In the genomic region with DNA sequence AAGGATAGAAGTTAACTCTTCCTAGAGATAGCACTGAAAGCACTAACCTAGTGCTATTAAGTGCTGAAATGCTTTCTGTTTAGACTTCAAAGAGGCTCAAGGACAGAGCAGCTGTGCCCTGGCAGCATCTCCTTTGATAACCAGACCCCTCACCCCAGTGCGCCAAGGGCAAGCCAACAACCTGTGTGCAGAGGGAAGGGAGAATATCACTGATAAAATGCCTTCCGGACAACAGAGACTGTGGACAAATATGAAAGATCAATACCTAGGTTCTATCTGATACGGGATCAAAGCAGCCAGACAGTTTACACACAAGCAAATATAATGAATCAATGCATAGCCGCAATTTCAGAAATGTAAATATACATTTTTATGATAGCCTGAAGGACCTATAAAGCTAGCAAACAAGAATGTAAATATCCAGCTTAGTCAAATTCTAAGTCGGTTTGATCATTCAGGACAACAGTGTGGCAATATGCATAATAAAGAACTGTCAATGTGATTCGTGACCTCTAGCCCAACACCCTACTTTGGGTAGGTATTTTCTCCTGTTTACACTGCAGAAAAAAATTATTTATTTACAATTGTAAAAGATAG, we compare ENCODE assay signal across 1 cellular context.
A peak's percentile ranks its signal among the peaks of the same experiment; 100 is the strongest.
TF ChIP-seq lines count a peak whose summit lies in the region.

No MANE protein-coding gene starts in this region.

TF ChIP-seq in HepG2, 621 proteins besides CTCF, POLR2A, EP300 and RAD21 (continued from another document and continues in another):
- TF ChIP-seq, protein P1, sequence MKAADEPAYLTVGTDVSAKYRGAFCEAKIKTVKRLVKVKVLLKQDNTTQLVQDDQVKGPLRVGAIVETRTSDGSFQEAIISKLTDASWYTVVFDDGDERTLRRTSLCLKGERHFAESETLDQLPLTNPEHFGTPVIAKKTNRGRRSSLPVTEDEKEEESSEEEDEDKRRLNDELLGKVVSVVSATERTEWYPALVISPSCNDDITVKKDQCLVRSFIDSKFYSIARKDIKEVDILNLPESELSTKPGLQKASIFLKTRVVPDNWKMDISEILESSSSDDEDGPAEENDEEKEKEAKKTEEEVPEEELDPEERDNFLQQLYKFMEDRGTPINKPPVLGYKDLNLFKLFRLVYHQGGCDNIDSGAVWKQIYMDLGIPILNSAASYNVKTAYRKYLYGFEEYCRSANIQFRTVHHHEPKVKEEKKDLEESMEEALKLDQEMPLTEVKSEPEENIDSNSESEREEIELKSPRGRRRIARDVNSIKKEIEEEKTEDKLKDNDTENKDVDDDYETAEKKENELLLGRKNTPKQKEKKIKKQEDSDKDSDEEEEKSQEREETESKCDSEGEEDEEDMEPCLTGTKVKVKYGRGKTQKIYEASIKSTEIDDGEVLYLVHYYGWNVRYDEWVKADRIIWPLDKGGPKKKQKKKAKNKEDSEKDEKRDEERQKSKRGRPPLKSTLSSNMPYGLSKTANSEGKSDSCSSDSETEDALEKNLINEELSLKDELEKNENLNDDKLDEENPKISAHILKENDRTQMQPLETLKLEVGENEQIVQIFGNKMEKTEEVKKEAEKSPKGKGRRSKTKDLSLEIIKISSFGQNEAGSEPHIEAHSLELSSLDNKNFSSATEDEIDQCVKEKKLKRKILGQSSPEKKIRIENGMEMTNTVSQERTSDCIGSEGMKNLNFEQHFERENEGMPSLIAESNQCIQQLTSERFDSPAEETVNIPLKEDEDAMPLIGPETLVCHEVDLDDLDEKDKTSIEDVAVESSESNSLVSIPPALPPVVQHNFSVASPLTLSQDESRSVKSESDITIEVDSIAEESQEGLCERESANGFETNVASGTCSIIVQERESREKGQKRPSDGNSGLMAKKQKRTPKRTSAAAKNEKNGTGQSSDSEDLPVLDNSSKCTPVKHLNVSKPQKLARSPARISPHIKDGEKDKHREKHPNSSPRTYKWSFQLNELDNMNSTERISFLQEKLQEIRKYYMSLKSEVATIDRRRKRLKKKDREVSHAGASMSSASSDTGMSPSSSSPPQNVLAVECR (CRISPR knock-in tag; IDR thresholded peaks at IDR 0.05; ENCODE audit: borderline replicate concordance) = peak; percentile 69; the same call in 1 of the 2 replicates
- peak; percentile 89 for TF ChIP-seq ZMYM4 (CRISPR knock-in tag; IDR thresholded peaks at IDR 0.05)
- peak; percentile 97 for TF ChIP-seq ZNF841 (CRISPR knock-in tag; IDR thresholded peaks at IDR 0.05; ENCODE audit: borderline replicate concordance)
- TF ChIP-seq, protein P2, sequence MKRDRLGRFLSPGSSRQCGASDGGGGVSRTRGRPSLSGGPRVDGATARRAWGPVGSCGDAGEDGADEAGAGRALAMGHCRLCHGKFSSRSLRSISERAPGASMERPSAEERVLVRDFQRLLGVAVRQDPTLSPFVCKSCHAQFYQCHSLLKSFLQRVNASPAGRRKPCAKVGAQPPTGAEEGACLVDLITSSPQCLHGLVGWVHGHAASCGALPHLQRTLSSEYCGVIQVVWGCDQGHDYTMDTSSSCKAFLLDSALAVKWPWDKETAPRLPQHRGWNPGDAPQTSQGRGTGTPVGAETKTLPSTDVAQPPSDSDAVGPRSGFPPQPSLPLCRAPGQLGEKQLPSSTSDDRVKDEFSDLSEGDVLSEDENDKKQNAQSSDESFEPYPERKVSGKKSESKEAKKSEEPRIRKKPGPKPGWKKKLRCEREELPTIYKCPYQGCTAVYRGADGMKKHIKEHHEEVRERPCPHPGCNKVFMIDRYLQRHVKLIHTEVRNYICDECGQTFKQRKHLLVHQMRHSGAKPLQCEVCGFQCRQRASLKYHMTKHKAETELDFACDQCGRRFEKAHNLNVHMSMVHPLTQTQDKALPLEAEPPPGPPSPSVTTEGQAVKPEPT (CRISPR knock-in tag; IDR thresholded peaks at IDR 0.05; ENCODE audit: low read depth) = no peak; the same call in 1 of the 2 replicates
- TF ChIP-seq, protein P3, sequence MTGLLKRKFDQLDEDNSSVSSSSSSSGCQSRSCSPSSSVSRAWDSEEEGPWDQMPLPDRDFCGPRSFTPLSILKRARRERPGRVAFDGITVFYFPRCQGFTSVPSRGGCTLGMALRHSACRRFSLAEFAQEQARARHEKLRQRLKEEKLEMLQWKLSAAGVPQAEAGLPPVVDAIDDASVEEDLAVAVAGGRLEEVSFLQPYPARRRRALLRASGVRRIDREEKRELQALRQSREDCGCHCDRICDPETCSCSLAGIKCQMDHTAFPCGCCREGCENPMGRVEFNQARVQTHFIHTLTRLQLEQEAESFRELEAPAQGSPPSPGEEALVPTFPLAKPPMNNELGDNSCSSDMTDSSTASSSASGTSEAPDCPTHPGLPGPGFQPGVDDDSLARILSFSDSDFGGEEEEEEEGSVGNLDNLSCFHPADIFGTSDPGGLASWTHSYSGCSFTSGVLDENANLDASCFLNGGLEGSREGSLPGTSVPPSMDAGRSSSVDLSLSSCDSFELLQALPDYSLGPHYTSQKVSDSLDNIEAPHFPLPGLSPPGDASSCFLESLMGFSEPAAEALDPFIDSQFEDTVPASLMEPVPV (CRISPR knock-in tag; IDR thresholded peaks at IDR 0.05) = peak; percentile 97
- no peak for TF ChIP-seq BCLAF1 (IDR thresholded peaks at IDR 0.05)
- peak; percentile 100 for TF ChIP-seq HMG20B (CRISPR knock-in tag; conservative IDR thresholded peaks at IDR 0.05)
- TF ChIP-seq ZNF550 (CRISPR knock-in tag; IDR thresholded peaks at IDR 0.05; ENCODE audit: borderline replicate concordance) = no peak
- no peak; the same call in 1 of the 2 replicates for TF ChIP-seq KMT2A (CRISPR knock-in tag; IDR thresholded peaks at IDR 0.05)
- peak; percentile 100 for TF ChIP-seq RXRA (CRISPR knock-in tag; IDR thresholded peaks at IDR 0.05)
- peak; percentile 72 for TF ChIP-seq CCDC6 (CRISPR knock-in tag; IDR thresholded peaks at IDR 0.05)
- TF ChIP-seq HDAC1 (CRISPR knock-in tag; IDR thresholded peaks at IDR 0.05) = peak; percentile 99
- peak; percentile 100 for TF ChIP-seq RARA (CRISPR knock-in tag; IDR thresholded peaks at IDR 0.05)
- TF ChIP-seq CHD2 (IDR thresholded peaks at IDR 0.05; ENCODE audit: low read depth, low read length) = peak; percentile 60; the same call in 1 of the 2 replicates
- TF ChIP-seq HCFC1 (IDR thresholded peaks at IDR 0.05; ENCODE audit: low read depth, low read length) = no peak
- TF ChIP-seq ZNF383 (CRISPR knock-in tag; IDR thresholded peaks at IDR 0.05; ENCODE audit: borderline replicate concordance) = no peak
- TF ChIP-seq ZNF160 (CRISPR knock-in tag; IDR thresholded peaks at IDR 0.05) = peak; percentile 82
- TF ChIP-seq ZNF629 (CRISPR knock-in tag; conservative IDR thresholded peaks at IDR 0.05) = peak; percentile 56
- TF ChIP-seq, protein P4, sequence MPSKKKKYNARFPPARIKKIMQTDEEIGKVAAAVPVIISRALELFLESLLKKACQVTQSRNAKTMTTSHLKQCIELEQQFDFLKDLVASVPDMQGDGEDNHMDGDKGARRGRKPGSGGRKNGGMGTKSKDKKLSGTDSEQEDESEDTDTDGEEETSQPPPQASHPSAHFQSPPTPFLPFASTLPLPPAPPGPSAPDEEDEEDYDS (CRISPR knock-in tag; IDR thresholded peaks at IDR 0.05) = peak; percentile 52
- no peak for TF ChIP-seq ZNF260 (CRISPR knock-in tag; IDR thresholded peaks at IDR 0.05; ENCODE audit: borderline replicate concordance, low read depth)
- TF ChIP-seq SETDB1 (CRISPR knock-in tag; IDR thresholded peaks at IDR 0.05; ENCODE audit: borderline replicate concordance) = no peak
- peak; percentile 70 for TF ChIP-seq SIN3A (IDR thresholded peaks at IDR 0.05; ENCODE audit: borderline replicate concordance, low read depth, low read length)
- TF ChIP-seq ZBTB33 (CRISPR knock-in tag; IDR thresholded peaks at IDR 0.05) = peak; percentile 85
- peak; percentile 96 for TF ChIP-seq HNF1B (CRISPR knock-in tag; IDR thresholded peaks at IDR 0.05)
- peak; percentile 96 for TF ChIP-seq ZFP36L1 (CRISPR knock-in tag; IDR thresholded peaks at IDR 0.05)
- no peak for TF ChIP-seq HES4 (CRISPR knock-in tag; IDR thresholded peaks at IDR 0.05; ENCODE audit: borderline replicate concordance)
- TF ChIP-seq ZNF10 (CRISPR knock-in tag; IDR thresholded peaks at IDR 0.05; ENCODE audit: borderline replicate concordance, low read depth) = no peak
- peak; percentile 99 for TF ChIP-seq ZNF816 (CRISPR knock-in tag; IDR thresholded peaks at IDR 0.05; ENCODE audit: borderline replicate concordance)
- TF ChIP-seq, protein P5, sequence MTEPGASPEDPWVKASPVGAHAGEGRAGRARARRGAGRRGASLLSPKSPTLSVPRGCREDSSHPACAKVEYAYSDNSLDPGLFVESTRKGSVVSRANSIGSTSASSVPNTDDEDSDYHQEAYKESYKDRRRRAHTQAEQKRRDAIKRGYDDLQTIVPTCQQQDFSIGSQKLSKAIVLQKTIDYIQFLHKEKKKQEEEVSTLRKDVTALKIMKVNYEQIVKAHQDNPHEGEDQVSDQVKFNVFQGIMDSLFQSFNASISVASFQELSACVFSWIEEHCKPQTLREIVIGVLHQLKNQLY (CRISPR knock-in tag; IDR thresholded peaks at IDR 0.05) = peak; percentile 93; the same call in 1 of the 2 replicates
- no peak for TF ChIP-seq ARNT (IDR thresholded peaks at IDR 0.05)
- peak; percentile 24; the same call in 1 of the 2 replicates for TF ChIP-seq MAZ (IDR thresholded peaks at IDR 0.05; ENCODE audit: borderline replicate concordance, low read depth, low read length)
- peak; percentile 70; the same call in 1 of the 2 replicates for TF ChIP-seq MAZ (CRISPR knock-in tag; IDR thresholded peaks at IDR 0.05; ENCODE audit: low read depth)
- no peak for TF ChIP-seq NFRKB (IDR thresholded peaks at IDR 0.05)
- TF ChIP-seq MXD4 (CRISPR knock-in tag; IDR thresholded peaks at IDR 0.05) = peak; percentile 80
- peak; percentile 93 for TF ChIP-seq JUN (CRISPR knock-in tag; IDR thresholded peaks at IDR 0.05)
- peak; percentile 77; the same call in 1 of the 2 replicates for TF ChIP-seq IRF9 (CRISPR knock-in tag; IDR thresholded peaks at IDR 0.05; ENCODE audit: borderline replicate concordance)
- peak; percentile 66; the same call in 1 of the 2 replicates for TF ChIP-seq KDM2A (CRISPR knock-in tag; IDR thresholded peaks at IDR 0.05; ENCODE audit: borderline replicate concordance, low read depth)
- TF ChIP-seq IKZF5 (CRISPR knock-in tag; IDR thresholded peaks at IDR 0.05) = peak; percentile 99
- peak; percentile 90; the same call in 1 of the 2 replicates for TF ChIP-seq ZNF552 (CRISPR knock-in tag; IDR thresholded peaks at IDR 0.05; ENCODE audit: borderline replicate concordance)
- TF ChIP-seq ZNF432 (CRISPR knock-in tag; IDR thresholded peaks at IDR 0.05; ENCODE audit: borderline replicate concordance) = no peak
